Comparison of ENCODE assay signal across 7 cellular contexts in genomic region chr7:66846096-66846445, GRCh38.
DNase-seq lines count a peak whose midpoint lies in the region; ATAC-seq and TF ChIP-seq lines count a peak whose summit lies in the region.
"Not testable (repeated sequence)": the region's sequence is repeated elsewhere in the genome, so short reads cannot be mapped to it uniquely, and the experiment has no call there.

No MANE protein-coding gene starts in this region.

- H3K9ac ChIP-seq in Karpas-422 (ENCODE audit: low read length) (peak overlapping the region; percentile 84; the same call in 1 of the 2 replicates), mucosa of stomach (ENCODE audit: low read length) (peak overlapping the region; percentile 99)
- H3K9ac ChIP-seq in endodermal cell (ENCODE audit: extremely low read depth, low read length, poor library complexity, severe bottlenecking), result not testable (repeated sequence)

- not testable (repeated sequence) for H3K9me3 ChIP-seq in CD8-positive, alpha-beta T cell (ENCODE audit: low read length); Karpas-422 (ENCODE audit: low read length); endodermal cell (ENCODE audit: control insufficient read depth, low read length); mucosa of stomach (ENCODE audit: control insufficient read depth, low read length)

- not testable (repeated sequence) for H4K20me1 ChIP-seq in Karpas-422 (ENCODE audit: insufficient read depth, low read depth, low read length)

- H3K4me3 ChIP-seq in CD8-positive, alpha-beta T cell (ENCODE audit: low read depth, low read length); mucosa of stomach (ENCODE audit: low read length): not testable (repeated sequence)
- H3K4me3 ChIP-seq in Karpas-422 (ENCODE audit: low read length) (peak overlapping the region; percentile 93; the same call in 1 of the 2 replicates), endodermal cell (ENCODE audit: low read length) (peak overlapping the region; percentile 92)

- not testable (repeated sequence) for H3K27me3 Mint-ChIP-seq in CD8-positive, alpha-beta T cell (ENCODE audit: low read depth); activated B cell treated with CpG ODN at 0.5 μM for 24 hours; endodermal cell (ENCODE audit: insufficient read depth)

- H3K9me3 Mint-ChIP-seq in CD8-positive, alpha-beta T cell; activated B cell treated with CpG ODN at 0.5 μM for 24 hours; activated naive CD4-positive, alpha-beta T cell treated with anti-CD3 and anti-CD28 coated beads, Interleukin-2, amount 50 U/mL, for 72 hours; endodermal cell: not testable (repeated sequence)

- peaks cover 25% of the 10 kb centered on the region for H3K4me1 Mint-ChIP-seq in CD8-positive, alpha-beta T cell (ENCODE audit: low read depth)
- peaks cover 29% of the 10 kb centered on the region for H3K4me1 Mint-ChIP-seq in activated B cell treated with CpG ODN at 0.5 μM for 24 hours
- H3K4me1 Mint-ChIP-seq in endodermal cell, result peaks cover 22% of the 10 kb centered on the region

- peaks cover 10% of the 10 kb centered on the region for H3K36me3 Mint-ChIP-seq in CD8-positive, alpha-beta T cell
- H3K36me3 Mint-ChIP-seq in activated B cell treated with CpG ODN at 0.5 μM for 24 hours (ENCODE audit: low read depth); activated naive CD4-positive, alpha-beta T cell treated with anti-CD3 and anti-CD28 coated beads, Interleukin-2, amount 50 U/mL, for 72 hours; endodermal cell (ENCODE audit: low read depth): not testable (repeated sequence)

- WGBS in endodermal cell (ENCODE audit: insufficient coverage in 1 of 2, insufficient read length in 1 of 2), 2 experiments, result 92% methylated on average over 2 to 4 of the region's 4 CpGs

- peak overlapping the region; percentile 50 for H3K4me3 Mint-ChIP-seq in CD8-positive, alpha-beta T cell
- peak overlapping the region; percentile 98 for H3K4me3 Mint-ChIP-seq in activated B cell treated with CpG ODN at 0.5 μM for 24 hours
- H3K4me3 Mint-ChIP-seq in endodermal cell, result peak overlapping the region; percentile 87

- not testable (repeated sequence) for DNase-seq in CD8-positive, alpha-beta T cell; Karpas-422; activated B cell treated with CpG ODN at 0.5 μM for 24 hours; activated naive CD4-positive, alpha-beta T cell treated with anti-CD3 and anti-CD28 coated beads, Interleukin-2, amount 50 U/mL, for 72 hours (ENCODE audit: low spot score in 2 of 2); endodermal cell
- DNase-seq in sciatic nerve (ENCODE audit: low spot score), result peak; percentile 22

- H3K27ac ChIP-seq in CD8-positive, alpha-beta T cell (ENCODE audit: low read depth, low read length); Karpas-422 (ENCODE audit: low read length); endodermal cell (ENCODE audit: low read depth, low read length): not testable (repeated sequence)

- not testable (repeated sequence) for H3K36me3 ChIP-seq in CD8-positive, alpha-beta T cell (ENCODE audit: insufficient read depth, low read length); Karpas-422 (ENCODE audit: insufficient read depth, low read length); endodermal cell (ENCODE audit: control insufficient read depth, insufficient read depth, low read length); mucosa of stomach (ENCODE audit: control insufficient read depth, insufficient read depth, low read length)

- not testable (repeated sequence) for H3K27me3 ChIP-seq in CD8-positive, alpha-beta T cell (ENCODE audit: insufficient read depth, low read length); Karpas-422 (ENCODE audit: low read length); endodermal cell (ENCODE audit: control insufficient read depth, insufficient read depth, low read length, poor library complexity, severe bottlenecking); mucosa of stomach (ENCODE audit: control insufficient read depth, insufficient read depth, low read length)

- H3K9me2 ChIP-seq in Karpas-422 (replicated peaks; ENCODE audit: insufficient read depth, low read length), result not testable (repeated sequence)

- peak overlapping the region; percentile 91 for H3K4me2 ChIP-seq in Karpas-422 (ENCODE audit: low read depth, low read length, poor library complexity, severe bottlenecking)

- peaks cover 13% of the 10 kb centered on the region for H3K4me1 ChIP-seq in CD8-positive, alpha-beta T cell (ENCODE audit: insufficient read depth, low read length)
- peaks cover 33% of the 10 kb centered on the region for H3K4me1 ChIP-seq in Karpas-422 (ENCODE audit: low read length)
- not testable (repeated sequence) for H3K4me1 ChIP-seq in endodermal cell (ENCODE audit: control insufficient read depth, insufficient read depth, low read length); mucosa of stomach (ENCODE audit: control insufficient read depth, insufficient read depth, low read length)

- intact Hi-C loops in CD8-positive, alpha-beta T cell (cut with DNase I, micrococcal nuclease), result loop anchor here (10.0 kb wide), 5 partner anchors 191 to 1841 kb away; partner anchors contain the start of genes VKORC1L1 (in 2 of the 2), ERV3-1 (in 1 of the 2) and KCTD7 (in 1 of the 2)
- intact Hi-C loops in activated B cell treated with CpG ODN at 0.5 μM for 24 hours (cut with micrococcal nuclease), result loop anchor here (10.0 kb wide), 1 partner anchor 641 kb away; the partner anchor contains the start of gene TPST1
- intact Hi-C loops in sciatic nerve (cut with DNase I), result not testable (repeated sequence)

- TF ChIP-seq CTCF in CD8-positive, alpha-beta T cell (IDR thresholded peaks at IDR 0.05); activated B cell treated with CpG ODN at 0.5 μM for 24 hours (IDR thresholded peaks at IDR 0.05); endodermal cell (conservative IDR thresholded peaks at IDR 0.05): not testable (repeated sequence)

- ATAC-seq in CD8-positive, alpha-beta T cell; activated B cell treated with CpG ODN at 0.5 μM for 24 hours (ENCODE audit: low read depth); activated naive CD4-positive, alpha-beta T cell treated with anti-CD3 and anti-CD28 coated beads, Interleukin-2, amount 50 U/mL, for 72 hours; sciatic nerve: not testable (repeated sequence)

- H2AFZ ChIP-seq in Karpas-422 (ENCODE audit: low read length), result not testable (repeated sequence)

- POLR2A ChIA-PET in CD8-positive, alpha-beta T cell (lab: Charles Lee), result not testable (repeated sequence)
- POLR2A ChIA-PET in activated B cell treated with CpG ODN at 0.5 μM for 24 hours (lab: Charles Lee), result interaction anchor here (0.8 kb wide), 1 partner anchor 13 kb away, joined by 3 read pairs; no protein-coding TSS in a partner anchor

- H3K79me2 ChIP-seq in Karpas-422 (ENCODE audit: low read length), result peaks cover 12% of the 10 kb centered on the region

- peak overlapping the region; percentile 100 for H3K27ac Mint-ChIP-seq in CD8-positive, alpha-beta T cell
- H3K27ac Mint-ChIP-seq in activated B cell treated with CpG ODN at 0.5 μM for 24 hours, result peak overlapping the region; percentile 99
- peak overlapping the region; percentile 97 to 99 for H3K27ac Mint-ChIP-seq in activated naive CD4-positive, alpha-beta T cell treated with anti-CD3 and anti-CD28 coated beads, Interleukin-2, amount 50 U/mL, for 72 hours
- peak overlapping the region; percentile 100 for H3K27ac Mint-ChIP-seq in endodermal cell

- CTCF ChIA-PET in CD8-positive, alpha-beta T cell (lab: Charles Lee); activated B cell treated with CpG ODN at 0.5 μM for 24 hours (lab: Charles Lee): not testable (repeated sequence)
